28 cellular contexts compared by ENCODE assay signal in genomic region chr5:1402611-1403255, GRCh38. TPM values are rescaled to one million over a fixed set of nuclear protein-coding genes. Genes with fewer than 3 reads are reported as not detected.
"Had no signal": no experiment of that assay in that cellular context is flagged by ENCODE, and none has a peak within 500 bp of the region (broad histone marks: within the 10 kb centered on the region; RNA-seq: fewer than 3 reads in every experiment).

No MANE protein-coding gene starts in this region.

- H3K9me3 Mint-ChIP-seq: activated T-cell treated with anti-CD3 and anti-CD28 coated beads, Interleukin-2, amount 50 U/mL, for 72 hours; effector memory CD8-positive, alpha-beta T cell had no signal

- DNase-seq: activated CD4-positive, alpha-beta T cell treated with anti-CD3 and anti-CD28 coated beads for 1 hour; activated CD4-positive, alpha-beta T cell treated with anti-CD3 and anti-CD28 coated beads, Interleukin-2, amount 50 U/mL, for 1 hour; activated CD8-positive, alpha-beta memory T cell treated with anti-CD3 and anti-CD28 coated beads, Interleukin-2, amount 50 U/mL, for 48 hours; activated effector memory CD4-positive, alpha-beta T cell treated with anti-CD3 and anti-CD28 coated beads, Interleukin-2, amount 50 U/mL, for 16 hours; activated naive CD4-positive, alpha-beta T cell treated with anti-CD3 and anti-CD28 coated beads, Interleukin-2, amount 50 U/mL, for 16 hours; activated naive CD8-positive, alpha-beta T cell treated with anti-CD3 and anti-CD28 coated beads, Interleukin-2, amount 50 U/mL, for 24 hours; activated T-cell treated with anti-CD3 and anti-CD28 coated beads, Interleukin-2, amount 50 U/mL, for 72 hours; anterior cingulate cortex; caudate nucleus; effector memory CD8-positive, alpha-beta T cell; foreskin melanocyte; mesendoderm; nephron progenitor cell; occipital lobe; stimulated activated CD4-positive, alpha-beta T cell treated with anti-CD3 and anti-CD28 coated beads, Interleukin-4, amount 100 ng/mL, for 1 hour; stimulated activated naive CD4-positive, alpha-beta T cell; T-helper 9 cell had no signal

- H3K27me3 ChIP-seq: upper lobe of left lung had no signal

- ATAC-seq: activated naive CD8-positive, alpha-beta T cell treated with anti-CD3 and anti-CD28 coated beads, Interleukin-2, amount 50 U/mL, for 24 hours; activated T-cell treated with anti-CD3 and anti-CD28 coated beads, Interleukin-2, amount 50 U/mL, for 72 hours; effector memory CD8-positive, alpha-beta T cell; esophagus mucosa; mucosa of descending colon had no signal

- H3K9me3 ChIP-seq: mucosa of descending colon, thoracic aorta had no signal

- H3K4me3 Mint-ChIP-seq: activated naive CD8-positive, alpha-beta T cell treated with anti-CD3 and anti-CD28 coated beads, Interleukin-2, amount 50 U/mL, for 24 hours; activated T-cell treated with anti-CD3 and anti-CD28 coated beads, Interleukin-2, amount 50 U/mL, for 72 hours; brain; effector memory CD8-positive, alpha-beta T cell; nephron progenitor cell had no signal

- H3K4me3 ChIP-seq: hepatocyte, mucosa of descending colon, thoracic aorta, upper lobe of left lung had no signal

- H3K36me3 ChIP-seq: thoracic aorta, upper lobe of left lung had no signal

- H3K36me3 Mint-ChIP-seq: brain had no signal

- H3K27ac Mint-ChIP-seq: activated naive CD8-positive, alpha-beta T cell treated with anti-CD3 and anti-CD28 coated beads, Interleukin-2, amount 50 U/mL, for 24 hours; activated T-cell treated with anti-CD3 and anti-CD28 coated beads, Interleukin-2, amount 50 U/mL, for 72 hours; brain; effector memory CD8-positive, alpha-beta T cell; nephron progenitor cell had no signal

- H3K27ac ChIP-seq: hepatocyte, thoracic aorta, upper lobe of left lung had no signal

- H3K4me1 Mint-ChIP-seq: activated naive CD8-positive, alpha-beta T cell treated with anti-CD3 and anti-CD28 coated beads, Interleukin-2, amount 50 U/mL, for 24 hours had no signal

- H3K4me1 ChIP-seq: upper lobe of left lung had no signal

RNA-seq across cellular contexts. Expression of gene SLC6A3, which starts 42.5 kb away (rescaled TPM):
- total RNA-seq: activated T-cell treated with anti-CD3 and anti-CD28 coated beads, Interleukin-2, amount 50 U/mL, for 72 hours; dermis microvascular lymphatic vessel endothelial cell; endothelial cell of umbilical vein; hepatocyte; lower leg skin; mucosa of descending colon; occipital lobe; renal cortical epithelial cell; T-helper 1 cell treated with Interleukin-12 subunit alpha and Interleukin-12 subunit beta and Interleukin-4 antibody, amounts not matched to agents 30 ng/mL and 1 ng/mL, for 36 hours had no signal
